ENCODE assay signal across 13 cellular contexts in genomic region chr10:25766213-25766612, GRCh38.
"Had no signal": no experiment of that assay in that cellular context is flagged by ENCODE, and none has a peak within 500 bp of the region (broad histone marks: within the 10 kb centered on the region; RNA-seq: fewer than 3 reads in every experiment).

No MANE protein-coding gene starts in this region.

- H3K4me3 Mint-ChIP-seq: dendritic cell treated with granulocyte-macrophage colony-stimulating factor and Interleukin-4, amounts not matched to agents 40 ng/mL and 50 ng/mL, for 4 days; stimulated activated memory B cell treated with anti-CD40 and anti-IgM and Interleukin-4, amounts not matched to agents 10 μg/mL and 1 μg/mL and 100 μg/mL, for 72 hours had no signal

- DNase-seq: activated naive CD4-positive, alpha-beta T cell treated with anti-CD3 and anti-CD28 coated beads, Interleukin-2, amount 50 U/mL, for 16 hours; activated T-cell treated with anti-CD3 and anti-CD28 coated beads, Interleukin-2, amount 50 U/mL, for 1 hour; brain microvascular endothelial cell; cerebellar nuclear complex; esophagus squamous epithelium; foreskin fibroblast; left ventricle myocardium superior; right cardiac atrium; small intestine; T-helper 2 cell had no signal

- H3K4me1 ChIP-seq: esophagus squamous epithelium had no signal

- H3K36me3 ChIP-seq: brain microvascular endothelial cell, esophagus squamous epithelium, tibial nerve had no signal

- H3K27ac Mint-ChIP-seq: dendritic cell treated with granulocyte-macrophage colony-stimulating factor and Interleukin-4, amounts not matched to agents 40 ng/mL and 50 ng/mL, for 4 days; stimulated activated memory B cell treated with anti-CD40 and anti-IgM and Interleukin-4, amounts not matched to agents 10 μg/mL and 1 μg/mL and 100 μg/mL, for 72 hours had no signal

- H3K27ac ChIP-seq: brain microvascular endothelial cell, esophagus squamous epithelium, tibial nerve had no signal

- H3K9me3 Mint-ChIP-seq: dendritic cell treated with granulocyte-macrophage colony-stimulating factor and Interleukin-4, amounts not matched to agents 40 ng/mL and 50 ng/mL, for 4 days had no signal

- H3K4me3 ChIP-seq: esophagus squamous epithelium, tibial nerve had no signal

- H3K4me1 Mint-ChIP-seq: stimulated activated memory B cell treated with anti-CD40 and anti-IgM and Interleukin-4, amounts not matched to agents 10 μg/mL and 1 μg/mL and 100 μg/mL, for 72 hours had no signal

- H3K27me3 ChIP-seq: brain microvascular endothelial cell had no signal

- H3K9me3 ChIP-seq: esophagus squamous epithelium, tibial nerve had no signal

- H3K36me3 Mint-ChIP-seq: stimulated activated memory B cell treated with anti-CD40 and anti-IgM and Interleukin-4, amounts not matched to agents 10 μg/mL and 1 μg/mL and 100 μg/mL, for 72 hours had no signal
